14 cellular contexts compared by ENCODE assay signal in genomic region chr2:216670266-216671080, GRCh38. TPM values are rescaled to one million over a fixed set of nuclear protein-coding genes. Genes with fewer than 3 reads are reported as not detected.
"Had no signal": no experiment of that assay in that cellular context is flagged by ENCODE, and none has a peak within 500 bp of the region (broad histone marks: within the 10 kb centered on the region; RNA-seq: fewer than 3 reads in every experiment).

No MANE protein-coding gene starts in this region.

- H3K9me3 ChIP-seq: heart right ventricle, upper lobe of right lung had no signal

- H3K36me3 ChIP-seq: upper lobe of right lung had no signal

- H3K36me3 Mint-ChIP-seq: activated naive CD8-positive, alpha-beta T cell treated with anti-CD3 and anti-CD28 coated beads, Interleukin-2, amount 10 ng/mL, durations not matched to agents 7 days and 5 days; stimulated activated naive B cell treated with anti-CD40 and anti-IgM and Interleukin-4, amounts not matched to agents 10 μg/mL and 1 μg/mL and 100 μg/mL, for 72 hours had no signal

- H3K27ac ChIP-seq: heart right ventricle, upper lobe of right lung had no signal

- H3K27ac Mint-ChIP-seq: activated CD4-positive, alpha-beta memory T cell treated with anti-CD3 and anti-CD28 coated beads, Interleukin-2, amount 10 ng/mL, durations not matched to agents 7 days and 5 days; activated naive CD8-positive, alpha-beta T cell treated with anti-CD3 and anti-CD28 coated beads, Interleukin-2, amount 10 ng/mL, durations not matched to agents 7 days and 5 days; activated T-cell treated with anti-CD3 and anti-CD28 coated beads, Interleukin-2, amount 50 U/mL, for 72 hours; stimulated activated naive B cell treated with anti-CD40 and anti-IgM and Interleukin-4, amounts not matched to agents 10 μg/mL and 1 μg/mL and 100 μg/mL, for 72 hours had no signal

- H3K4me3 ChIP-seq: heart right ventricle, upper lobe of right lung had no signal

- H3K4me3 Mint-ChIP-seq: activated CD4-positive, alpha-beta memory T cell treated with anti-CD3 and anti-CD28 coated beads, Interleukin-2, amount 10 ng/mL, durations not matched to agents 7 days and 5 days; activated naive CD8-positive, alpha-beta T cell treated with anti-CD3 and anti-CD28 coated beads, Interleukin-2, amount 10 ng/mL, durations not matched to agents 7 days and 5 days; activated T-cell treated with anti-CD3 and anti-CD28 coated beads, Interleukin-2, amount 50 U/mL, for 72 hours; stimulated activated naive B cell treated with anti-CD40 and anti-IgM and Interleukin-4, amounts not matched to agents 10 μg/mL and 1 μg/mL and 100 μg/mL, for 72 hours had no signal

- H3K4me1 Mint-ChIP-seq: activated CD4-positive, alpha-beta memory T cell treated with anti-CD3 and anti-CD28 coated beads, Interleukin-2, amount 10 ng/mL, durations not matched to agents 7 days and 5 days had no signal

- DNase-seq: activated CD4-positive, alpha-beta memory T cell treated with anti-CD3 and anti-CD28 coated beads, Interleukin-2, amount 10 ng/mL, durations not matched to agents 7 days and 5 days; activated CD4-positive, alpha-beta T cell treated with anti-CD3 and anti-CD28 coated beads for 1 hour; activated CD8-positive, alpha-beta memory T cell treated with anti-CD3 and anti-CD28 coated beads, Interleukin-2, amount 50 U/mL, for 4 hours; activated gamma-delta T cell treated with Interleukin-2 at 50 U/mL for 16 hours; activated naive CD8-positive, alpha-beta T cell treated with anti-CD3 and anti-CD28 coated beads, Interleukin-2, amount 10 ng/mL, durations not matched to agents 7 days and 5 days; activated T-cell treated with anti-CD3 and anti-CD28 coated beads, Interleukin-2, amount 50 U/mL, for 72 hours; anterior cingulate cortex; effector CD4-positive, alpha-beta T cell; foreskin melanocyte; heart right ventricle; left ventricle myocardium superior; mesendoderm; stimulated activated naive B cell treated with anti-CD40 and anti-IgM and Interleukin-4, amounts not matched to agents 10 μg/mL and 1 μg/mL and 100 μg/mL, for 72 hours; upper lobe of right lung had no signal

- H3K27me3 ChIP-seq: heart right ventricle, upper lobe of right lung had no signal

- H3K9me3 Mint-ChIP-seq: activated CD4-positive, alpha-beta memory T cell treated with anti-CD3 and anti-CD28 coated beads, Interleukin-2, amount 10 ng/mL, durations not matched to agents 7 days and 5 days; activated naive CD8-positive, alpha-beta T cell treated with anti-CD3 and anti-CD28 coated beads, Interleukin-2, amount 10 ng/mL, durations not matched to agents 7 days and 5 days; activated T-cell treated with anti-CD3 and anti-CD28 coated beads, Interleukin-2, amount 50 U/mL, for 72 hours; stimulated activated naive B cell treated with anti-CD40 and anti-IgM and Interleukin-4, amounts not matched to agents 10 μg/mL and 1 μg/mL and 100 μg/mL, for 72 hours had no signal

RNA-seq across cellular contexts. Expression of gene IGFBP5, which starts 24.9 kb away (rescaled TPM):
- total RNA-seq: activated CD4-positive, alpha-beta memory T cell treated with anti-CD3 and anti-CD28 coated beads, Interleukin-2, amount 10 ng/mL, durations not matched to agents 7 days and 5 days; activated T-cell treated with anti-CD3 and anti-CD28 coated beads, Interleukin-2, amount 50 U/mL, for 72 hours had no signal
